10 cellular contexts compared by ENCODE assay signal in genomic region chr14:97634786-97635185, GRCh38.
DNase-seq lines count a peak whose midpoint lies in the region; ATAC-seq and TF ChIP-seq lines count a peak whose summit lies in the region.
"Had no signal": no experiment of that assay in that cellular context is flagged by ENCODE, and none has a peak within 500 bp of the region (broad histone marks: within the 10 kb centered on the region; RNA-seq: fewer than 3 reads in every experiment).

No MANE protein-coding gene starts in this region.

- H3K36me3 ChIP-seq in upper lobe of right lung: no peaks in the 10 kb centered on the region

- no peak overlapping the region for H3K27ac ChIP-seq in upper lobe of right lung

- H3K9me3 ChIP-seq in upper lobe of right lung: no peaks in the 10 kb centered on the region

- peak; percentile 65 for DNase-seq in activated effector memory CD4-positive, alpha-beta T cell treated with anti-CD3 and anti-CD28 coated beads, Interleukin-2, amount 50 U/mL, for 16 hours
- DNase-seq in activated effector memory CD4-positive, alpha-beta T cell treated with Interleukin-2 at 50 U/mL for 16 hours: no peak
- DNase-seq in activated T-helper 9 cell treated with anti-CD3 and anti-CD28 coated beads, Interleukin-2, amount 50 U/mL, for 16 hours (ENCODE audit: low read depth): peak; percentile 1
- peak; percentile 10 for DNase-seq in medulla oblongata (ENCODE audit: extremely low spot score)
- no peak for DNase-seq in upper lobe of right lung
- DNase-seq in HK-2 (ENCODE audit: unreplicated experiment): no peak
- DNase-seq: H7, NCI-H345 had no signal

- peak overlapping the region; percentile 23 for H3K4me3 ChIP-seq in upper lobe of right lung

- no peaks in the 10 kb centered on the region for H3K27me3 ChIP-seq in upper lobe of right lung

- no peak for ATAC-seq in upper lobe of right lung
- ATAC-seq in HG02852 (IDR thresholded peaks at IDR 0.05; ENCODE audit: unreplicated experiment): no peak
- no peak for ATAC-seq in HG02973 (IDR thresholded peaks at IDR 0.05; ENCODE audit: unreplicated experiment)

- intact Hi-C loops in upper lobe of right lung (cut with DNase I): no loop called here

- no peaks in the 10 kb centered on the region for H3K4me1 ChIP-seq in upper lobe of right lung

- no peak for TF ChIP-seq CTCF in upper lobe of right lung (IDR thresholded peaks at IDR 0.05)

Comparison
In these comparisons a context has a peak if more than half of its experiments do, and no peak if none do; other contexts are left out.
1. DNase-seq: peak in activated effector memory CD4-positive, alpha-beta T cell treated with anti-CD3 and anti-CD28 coated beads, Interleukin-2, amount 50 U/mL, for 16 hours (single experiment), activated T-helper 9 cell treated with anti-CD3 and anti-CD28 coated beads, Interleukin-2, amount 50 U/mL, for 16 hours (single experiment) and medulla oblongata (single experiment); none in activated effector memory CD4-positive, alpha-beta T cell treated with Interleukin-2 at 50 U/mL for 16 hours (single experiment), upper lobe of right lung (single experiment) and HK-2 (single experiment).